11 cellular contexts compared by ENCODE assay signal in genomic region chr9:137502008-137502913, GRCh38. TPM values are rescaled to one million over a fixed set of nuclear protein-coding genes. Genes with fewer than 3 reads are reported as not detected.
DNase-seq lines count a peak whose midpoint lies in the region; ATAC-seq and TF ChIP-seq lines count a peak whose summit lies in the region.
"Had no signal": no experiment of that assay in that cellular context is flagged by ENCODE, and none has a peak within 500 bp of the region (broad histone marks: within the 10 kb centered on the region; RNA-seq: fewer than 3 reads in every experiment).

No MANE protein-coding gene starts in this region.

- CTCF ChIA-PET in HEK293T (lab: Yijun Ruan, JAX) = no interaction called here
- CTCF ChIA-PET in activated CD4-positive, alpha-beta memory T cell treated with anti-CD3 and anti-CD28 coated beads, Interleukin-2, amount 10 ng/mL, durations not matched to agents 7 days and 5 days (lab: Charles Lee) = no interaction called here

- H3K27me3 Mint-ChIP-seq in activated CD4-positive, alpha-beta memory T cell treated with anti-CD3 and anti-CD28 coated beads, Interleukin-2, amount 10 ng/mL, durations not matched to agents 7 days and 5 days = no peaks in the 10 kb centered on the region
- H3K27me3 Mint-ChIP-seq in natural killer cell treated with Interleukin-12 subunit alpha and Interleukin-12 subunit beta and Interleukin-15 and Interleukin-18, amount 100 ng/mL, for 72 hours = no peaks in the 10 kb centered on the region

- POLR2A ChIA-PET in HEK293T (lab: Yijun Ruan, JAX) = no interaction called here
- POLR2A ChIA-PET in activated CD4-positive, alpha-beta memory T cell treated with anti-CD3 and anti-CD28 coated beads, Interleukin-2, amount 10 ng/mL, durations not matched to agents 7 days and 5 days (lab: Charles Lee) = no interaction called here

- peaks cover 10% of the 10 kb centered on the region for H3K36me3 Mint-ChIP-seq in activated CD4-positive, alpha-beta memory T cell treated with anti-CD3 and anti-CD28 coated beads, Interleukin-2, amount 10 ng/mL, durations not matched to agents 7 days and 5 days (ENCODE audit: low read depth)
- no peaks in the 10 kb centered on the region for H3K36me3 Mint-ChIP-seq in natural killer cell treated with Interleukin-12 subunit alpha and Interleukin-12 subunit beta and Interleukin-15 and Interleukin-18, amount 100 ng/mL, for 72 hours

- no peak for ATAC-seq in natural killer cell treated with Interleukin-12 subunit alpha and Interleukin-12 subunit beta and Interleukin-15 and Interleukin-18, amount 100 ng/mL, for 72 hours
- ATAC-seq in GM19397 (IDR thresholded peaks at IDR 0.05; ENCODE audit: unreplicated experiment) = no peak

- H3K4me3 Mint-ChIP-seq in activated CD4-positive, alpha-beta memory T cell treated with anti-CD3 and anti-CD28 coated beads, Interleukin-2, amount 10 ng/mL, durations not matched to agents 7 days and 5 days = peak overlapping the region; percentile 37
- H3K4me3 Mint-ChIP-seq in natural killer cell treated with Interleukin-12 subunit alpha and Interleukin-12 subunit beta and Interleukin-15 and Interleukin-18, amount 100 ng/mL, for 72 hours = no peak overlapping the region

- H3K9me3 Mint-ChIP-seq in activated CD4-positive, alpha-beta memory T cell treated with anti-CD3 and anti-CD28 coated beads, Interleukin-2, amount 10 ng/mL, durations not matched to agents 7 days and 5 days = peaks cover 7% of the 10 kb centered on the region
- H3K9me3 Mint-ChIP-seq in natural killer cell treated with Interleukin-12 subunit alpha and Interleukin-12 subunit beta and Interleukin-15 and Interleukin-18, amount 100 ng/mL, for 72 hours = no peaks in the 10 kb centered on the region

- DNase-seq in NCI-H146 (lab: John Stamatoyannopoulos, UW) (peak; percentile 48), NCI-H146 treated with DMSO at 0.1 percent for 48 hours (lab: John Stamatoyannopoulos, UW; ENCODE audit: unreplicated experiment) (no peak), HEK293T (ENCODE audit: extremely low spot score) (peak; percentile 75), T-helper 9 cell (no peak), NCI-H1417 treated with DMSO at 0.1 percent for 48 hours (lab: John Stamatoyannopoulos, UW) (no peak)
- no peak for DNase-seq in activated CD4-positive, alpha-beta memory T cell treated with anti-CD3 and anti-CD28 coated beads, Interleukin-2, amount 10 ng/mL, durations not matched to agents 7 days and 5 days
- DNase-seq in natural killer cell treated with Interleukin-12 subunit alpha and Interleukin-12 subunit beta and Interleukin-15 and Interleukin-18, amount 100 ng/mL, for 72 hours (ENCODE audit: low spot score) = no peak
- DNase-seq: activated naive CD4-positive, alpha-beta T cell treated with anti-CD3 and anti-CD28 coated beads, Interleukin-2, amount 50 U/mL, for 16 hours; NCI-H446 treated with DMSO at 0.1 percent for 48 hours; transverse colon had no signal

- peaks cover 5% of the 10 kb centered on the region for H3K4me1 Mint-ChIP-seq in activated CD4-positive, alpha-beta memory T cell treated with anti-CD3 and anti-CD28 coated beads, Interleukin-2, amount 10 ng/mL, durations not matched to agents 7 days and 5 days
- H3K4me1 Mint-ChIP-seq in natural killer cell treated with Interleukin-12 subunit alpha and Interleukin-12 subunit beta and Interleukin-15 and Interleukin-18, amount 100 ng/mL, for 72 hours (ENCODE audit: low read depth in 2 of 2) = peaks cover 3 to 5% of the 10 kb centered on the region in 2 donors

- H3K27ac Mint-ChIP-seq in activated CD4-positive, alpha-beta memory T cell treated with anti-CD3 and anti-CD28 coated beads, Interleukin-2, amount 10 ng/mL, durations not matched to agents 7 days and 5 days = peak overlapping the region; percentile 26
- H3K27ac Mint-ChIP-seq in natural killer cell treated with Interleukin-12 subunit alpha and Interleukin-12 subunit beta and Interleukin-15 and Interleukin-18, amount 100 ng/mL, for 72 hours = peak overlapping the region; percentile 44 to 80

TF ChIP-seq in HEK293T, 16 proteins besides CTCF, POLR2A, EP300 and RAD21:
- no peak for TF ChIP-seq ARNT (IDR thresholded peaks at IDR 0.05)
- TF ChIP-seq NFRKB (IDR thresholded peaks at IDR 0.05) = no peak
- no peak for TF ChIP-seq ZNF384 (IDR thresholded peaks at IDR 0.05)
- TF ChIP-seq ELF4 (IDR thresholded peaks at IDR 0.05) = no peak

RNA-seq across cellular contexts. Expression of gene NSMF, which starts 43.1 kb away (rescaled TPM):
- 10 to 100 TPM; 29.0 to 31.9 TPM for total RNA-seq in activated CD4-positive, alpha-beta memory T cell treated with anti-CD3 and anti-CD28 coated beads, Interleukin-2, amount 10 ng/mL, durations not matched to agents 7 days and 5 days
- 10 to 100 TPM; 17.1 to 36.4 TPM for total RNA-seq in natural killer cell treated with Interleukin-12 subunit alpha and Interleukin-12 subunit beta and Interleukin-15 and Interleukin-18, amount 100 ng/mL, for 72 hours

RNA-seq across cellular contexts. Expression of gene PNPLA7, which starts 47.9 kb away (rescaled TPM):
- total RNA-seq in activated CD4-positive, alpha-beta memory T cell treated with anti-CD3 and anti-CD28 coated beads, Interleukin-2, amount 10 ng/mL, durations not matched to agents 7 days and 5 days = 1 to 10 TPM; 4.5 to 5.0 TPM
- total RNA-seq in natural killer cell treated with Interleukin-12 subunit alpha and Interleukin-12 subunit beta and Interleukin-15 and Interleukin-18, amount 100 ng/mL, for 72 hours = 1 to 10 TPM; 1.2 to 7.1 TPM

RNA-seq across cellular contexts. Expression of gene MRPL41, which starts 49.4 kb away (rescaled TPM):
- 10 to 100 TPM; 51.6 to 52.6 TPM for total RNA-seq in activated CD4-positive, alpha-beta memory T cell treated with anti-CD3 and anti-CD28 coated beads, Interleukin-2, amount 10 ng/mL, durations not matched to agents 7 days and 5 days
- total RNA-seq in natural killer cell treated with Interleukin-12 subunit alpha and Interleukin-12 subunit beta and Interleukin-15 and Interleukin-18, amount 100 ng/mL, for 72 hours = 10 to 100 TPM; 35.9 to 48.6 TPM

Comparison
In these comparisons a context has a peak if more than half of its experiments do, and no peak if none do; other contexts are left out.
1. DNase-seq: peak in NCI-H146 (single experiment) and HEK293T (single experiment); none in NCI-H146 treated with DMSO at 0.1 percent for 48 hours (single experiment), activated CD4-positive, alpha-beta memory T cell treated with anti-CD3 and anti-CD28 coated beads, Interleukin-2, amount 10 ng/mL, durations not matched to agents 7 days and 5 days (single experiment), natural killer cell treated with Interleukin-12 subunit alpha and Interleukin-12 subunit beta and Interleukin-15 and Interleukin-18, amount 100 ng/mL, for 72 hours (single experiment), T-helper 9 cell (single experiment) and NCI-H1417 treated with DMSO at 0.1 percent for 48 hours (single experiment).